Comparison of ENCODE assay signal across 16 cellular contexts in genomic region chr1:112937070-112937469, GRCh38. TPM values are rescaled to one million over a fixed set of nuclear protein-coding genes. Genes with fewer than 3 reads are reported as not detected.
DNase-seq lines count a peak whose midpoint lies in the region; ATAC-seq, FAIRE-seq and TF ChIP-seq lines count a peak whose summit lies in the region.
"Had no signal": no experiment of that assay in that cellular context is flagged by ENCODE, and none has a peak within 500 bp of the region (broad histone marks: within the 10 kb centered on the region; RNA-seq: fewer than 3 reads in every experiment).

No MANE protein-coding gene starts in this region.

- DNase-seq in Calu3 (no peak), HFFc6 (no peak), GM12878 (ENCODE audit: low read depth, low spot score) (no peak), mesendoderm (no peak), NCI-H226 (no peak), transverse colon (no peak)
- DNase-seq: activated CD4-positive, alpha-beta T cell treated with anti-CD3 and anti-CD28 coated beads, Interleukin-2, amount 50 U/mL, for 48 hours; CD8-positive, alpha-beta memory T cell; effector CD8-positive, alpha-beta T cell; naive thymus-derived CD4-positive, alpha-beta T cell; NCI-H2171 treated with DMSO at 0.1 percent for 48 hours; SHP77 treated with DMSO at 0.1 percent for 48 hours; stomach had no signal

- H2BK120ac ChIP-seq in mesendoderm (ENCODE audit: low read depth, low read length) = no peak overlapping the region

- no peak overlapping the region for H4K8ac ChIP-seq in mesendoderm (ENCODE audit: low read depth, low read length)

- no TSS peak for BruUV-seq in Calu3 (replicated peaks; lab: Mats Ljungman, UMichigan)
- no TSS peak for BruUV-seq in GM12878 (replicated peaks; lab: Mats Ljungman, UMichigan)

- H3K9ac ChIP-seq in GM12878 (ENCODE audit: control insufficient read depth, insufficient read depth, low read length) = no peak overlapping the region
- no peak overlapping the region for H3K9ac ChIP-seq in mesendoderm (ENCODE audit: low read length)

- H3K27me3 ChIP-seq in GM12878 (replicated peaks in 1 of 2; ENCODE audit: control insufficient read depth in 2 of 2, insufficient read depth in 2 of 2, low read length in 1 of 2) = no peaks in the 10 kb centered on the region
- no peaks in the 10 kb centered on the region for H3K27me3 ChIP-seq in mesendoderm (ENCODE audit: insufficient read depth, low read length, poor library complexity)
- no peaks in the 10 kb centered on the region for H3K27me3 ChIP-seq in transverse colon
- H3K27me3 ChIP-seq: stomach had no signal

- peaks cover 32% of the 10 kb centered on the region for H3K4me1 Mint-ChIP-seq in Calu3 (ENCODE audit: low read depth, unreplicated experiment)
- peaks cover 54% of the 10 kb centered on the region for H3K4me1 Mint-ChIP-seq in HFFc6 (ENCODE audit: low read depth)

- H3K9me3 ChIP-seq in GM12878 (replicated peaks; ENCODE audit: control insufficient read depth, insufficient read depth, low read length) (no peaks in the 10 kb centered on the region; the same call in 2 of the 3 replicates), transverse colon (no peaks in the 10 kb centered on the region)
- H3K9me3 ChIP-seq: stomach had no signal

- peak overlapping the region; percentile 61 for H3K27ac Mint-ChIP-seq in Calu3 (ENCODE audit: unreplicated experiment)
- H3K27ac Mint-ChIP-seq in HFFc6 = peak overlapping the region; percentile 82
- H3K27ac Mint-ChIP-seq: activated naive CD8-positive, alpha-beta T cell had no signal

- no peaks in the 10 kb centered on the region for H3K27me3 Mint-ChIP-seq in Calu3 (ENCODE audit: unreplicated experiment)
- no peaks in the 10 kb centered on the region for H3K27me3 Mint-ChIP-seq in HFFc6 (ENCODE audit: insufficient read depth)
- H3K27me3 Mint-ChIP-seq: activated naive CD8-positive, alpha-beta T cell; naive thymus-derived CD4-positive, alpha-beta T cell had no signal

- in situ Hi-C loops in GM12878 (cut with MboI) = no loop called here
- in situ Hi-C loops in transverse colon (cut with MboI; ENCODE audit: low pct_ligation_motif_present in 1 of 4, low pct_unique_long_range_greater_than_20kb in 1 of 4, low sequenced_read_pairs in 3 of 4) = no loop called here

- H3K9me3 Mint-ChIP-seq in Calu3 (ENCODE audit: low read depth, unreplicated experiment) (no peaks in the 10 kb centered on the region), HFFc6 (no peaks in the 10 kb centered on the region)
- H3K9me3 Mint-ChIP-seq: CD8-positive, alpha-beta memory T cell; naive thymus-derived CD4-positive, alpha-beta T cell had no signal

- H3K18ac ChIP-seq in mesendoderm (ENCODE audit: low read length) = no peak overlapping the region

- intact Hi-C loops in Calu3 (cut with micrococcal nuclease; ENCODE audit: unreplicated experiment) = loop anchor here (2.0 kb wide), 1 partner anchor 18 kb away; no protein-coding TSS in a partner anchor
- intact Hi-C loops in GM12878 (cut with micrococcal nuclease; ENCODE audit: unreplicated experiment) = no loop called here
- intact Hi-C loops in transverse colon (cut with DNase I; ENCODE audit: low total_unique reads) = no loop called here

- no peak for TF ChIP-seq EP300 in GM12878 (IDR thresholded peaks at IDR 0.05; ENCODE audit: borderline replicate concordance in 1 of 2, control insufficient read depth in 1 of 2, low read depth in 2 of 2, low read length in 2 of 2)
- TF ChIP-seq EP300 in transverse colon (IDR thresholded peaks at IDR 0.05; ENCODE audit: low read depth) = no peak

- H3K4me2 ChIP-seq in GM12878 (ENCODE audit: control insufficient read depth, insufficient read depth) (no peak overlapping the region; the same call in 1 of the 2 replicates), mesendoderm (ENCODE audit: low read length) (no peak overlapping the region)

- no peak overlapping the region for H3K4me3 ChIP-seq in GM12878
- H3K4me3 ChIP-seq in mesendoderm (ENCODE audit: low read length) = no peak overlapping the region
- H3K4me3 ChIP-seq in transverse colon = no peak overlapping the region
- H3K4me3 ChIP-seq: stomach had no signal

- H3K4me3 Mint-ChIP-seq in Calu3 (ENCODE audit: low read depth, unreplicated experiment) (no peak overlapping the region), HFFc6 (no peak overlapping the region)
- H3K4me3 Mint-ChIP-seq: activated naive CD8-positive, alpha-beta T cell; CD8-positive, alpha-beta memory T cell; naive thymus-derived CD4-positive, alpha-beta T cell had no signal

- peaks cover 53% of the 10 kb centered on the region for H3K79me2 ChIP-seq in GM12878 (ENCODE audit: control insufficient read depth, insufficient read depth, low read length)
- H3K79me2 ChIP-seq in mesendoderm (ENCODE audit: control insufficient read depth, insufficient read depth, low read length) = peaks cover 58% of the 10 kb centered on the region

- H3K27ac ChIP-seq in GM12878 (ENCODE audit: control insufficient read depth, insufficient read depth) (no peak overlapping the region), mesendoderm (ENCODE audit: low read depth, low read length) (no peak overlapping the region), transverse colon (peak overlapping the region in 2 of 4 donors; percentile 22 to 26)

- no peaks in the 10 kb centered on the region for H4K20me1 ChIP-seq in GM12878 (ENCODE audit: control insufficient read depth, insufficient read depth)

- TF ChIP-seq POLR2A in GM12878 (IDR thresholded peaks at IDR 0.05; ENCODE audit: low read depth, low read length) (no peak), transverse colon (IDR thresholded peaks at IDR 0.05) (no peak)

- SMC1A ChIA-PET in GM12878 (lab: Charles Lee; ENCODE audit: uncharacterized antibody, unreplicated experiment) = interaction anchor here (0.7 to 4.2 kb wide), 20 partner anchors 9 to 474 kb away, joined by 3 to 80 read pairs (median 4); partner anchors contain the start of genes LRIG2, PPM1J and SLC16A1

- H3K4ac ChIP-seq in mesendoderm (ENCODE audit: low read depth, low read length) = no peak overlapping the region

- H3K79me1 ChIP-seq in mesendoderm (ENCODE audit: low read length) = no peaks in the 10 kb centered on the region

- no peak overlapping the region for H4K5ac ChIP-seq in mesendoderm (ENCODE audit: low read length)

- no peak overlapping the region for H2BK5ac ChIP-seq in mesendoderm (ENCODE audit: low read length)

- TF ChIP-seq RAD21 in GM12878 (IDR thresholded peaks at IDR 0.05; ENCODE audit: insufficient read depth, low read depth, low read length) = no peak

- H3K4me1 ChIP-seq in GM12878 (ENCODE audit: control insufficient read depth, insufficient read depth, low read length) (0 out of 2 replicates have a peak, but pooled peaks cover 4% of the 10 kb centered on the region), mesendoderm (ENCODE audit: control insufficient read depth, low read depth, low read length) (no peaks in the 10 kb centered on the region), transverse colon (peaks cover 0 to 39% (median 15%) of the 10 kb centered on the region in 4 donors)

- H2BK15ac ChIP-seq in mesendoderm (replicated peaks; ENCODE audit: low read depth) = no peak overlapping the region

- H3K56ac ChIP-seq in mesendoderm (ENCODE audit: low read length) = peak overlapping the region; percentile 35

- peak; percentile 51 for ATAC-seq in GM12878
- ATAC-seq in GM21390 (IDR thresholded peaks at IDR 0.05; ENCODE audit: unreplicated experiment) = no peak
- no peak for ATAC-seq in HG03280 (IDR thresholded peaks at IDR 0.05; ENCODE audit: unreplicated experiment)
- ATAC-seq: naive thymus-derived CD4-positive, alpha-beta T cell had no signal

- no peak for FAIRE-seq in GM12878 (lab: Jason Lieb, UNC)

- H2AFZ ChIP-seq in GM12878 (ENCODE audit: control insufficient read depth, low read depth, low read length) = no peak overlapping the region

- H3K36me3 Mint-ChIP-seq in Calu3 (ENCODE audit: insufficient read depth, unreplicated experiment) = no peaks in the 10 kb centered on the region
- H3K36me3 Mint-ChIP-seq in HFFc6 (ENCODE audit: low read depth) = peaks cover 5% of the 10 kb centered on the region; the same call in 1 of the 2 replicates
- H3K36me3 Mint-ChIP-seq: CD8-positive, alpha-beta memory T cell had no signal

- H2AK5ac ChIP-seq in mesendoderm (ENCODE audit: low read length) = no peak overlapping the region

- CTCF ChIA-PET in Calu3 (lab: Charles Lee) (interaction anchor here (1.6 kb wide), 1 partner anchor 19 kb away, joined by 4 read pairs; the partner anchor contains the start of gene SLC16A1), GM12878 (lab: Yijun Ruan, JAX) (interaction anchor here (0.7 to 4.9 kb wide), 15 partner anchors 10 to 221 kb away, joined by 3 to 51 read pairs (median 5); partner anchors contain the start of genes LRIG2, PPM1J and SLC16A1)

- H3K23ac ChIP-seq in mesendoderm (ENCODE audit: low read length) = no peak overlapping the region

- RAD21 ChIA-PET in GM12878 (lab: Charles Lee; ENCODE audit: unreplicated experiment) = interaction anchor here (0.6 to 5.1 kb wide), 17 partner anchors 9 to 546 kb away, joined by 3 to 53 read pairs (median 3); partner anchors contain the start of genes LRIG2, PPM1J and SLC16A1

- POLR2A ChIA-PET in GM12878 (lab: Charles Lee) = interaction anchor here (0.5 to 2.5 kb wide), 9 partner anchors 12 to 105 kb away, joined by 3 to 25 read pairs (median 4); partner anchors contain the start of gene SLC16A1

- no peak for TF ChIP-seq CTCF in Calu3 (IDR thresholded peaks at IDR 0.05; ENCODE audit: unreplicated experiment)
- TF ChIP-seq CTCF in HFFc6 (IDR thresholded peaks at IDR 0.05) = no peak
- no peak for TF ChIP-seq CTCF in GM12878 (IDR thresholded peaks at IDR 0.05 in 2 of 3, conservative IDR thresholded peaks at IDR 0.05 in 1 of 3; ENCODE audit: control insufficient read depth in 2 of 3, extremely low read depth in 1 of 3, insufficient read depth in 1 of 3, low read depth in 3 of 3, low read length in 3 of 3)
- no peak for TF ChIP-seq CTCF in transverse colon (IDR thresholded peaks at IDR 0.05)

- peaks cover 0 to 2% of the 10 kb centered on the region in 2 experiments; a peak in 1 of 4 replicates for H3K36me3 ChIP-seq in GM12878 (ENCODE audit: control insufficient read depth in 2 of 2, insufficient read depth in 2 of 2, low read length in 1 of 2)
- no peaks in the 10 kb centered on the region for H3K36me3 ChIP-seq in mesendoderm (ENCODE audit: control insufficient read depth, insufficient read depth, low read length)
- no peaks in the 10 kb centered on the region for H3K36me3 ChIP-seq in transverse colon
- H3K36me3 ChIP-seq: stomach had no signal

- WGBS in GM12878 (ENCODE audit: insufficient coverage, insufficient replicate concordance, low lambda C conversion rate, missing lambda C conversion rate) = 43% methylated on average over 2 of the region's 2 CpGs
- no CpG with 5 or more reads among the region's 2 CpGs for WGBS in mesendoderm (ENCODE audit: extremely low coverage, insufficient coverage, low lambda C conversion rate)
- WGBS in transverse colon (ENCODE audit: low coverage in 1 of 2), 2 donors = 49 to 70% methylated on average over 2 of the region's 2 CpGs

RNA-seq across cellular contexts. Expression of gene SLC16A1, which starts 18.9 kb away (rescaled TPM):
- total RNA-seq in Calu3 (2022) (59.2 and 60.3 TPM in 2 replicates), GM12878 (2014; rRNA removed) (74.1 and 82.9 TPM in 2 replicates), GM12878 (2014; rRNA removed; fragmentation: Illumina TruSeq; extraction: Trizol) (64.7 and 64.9 TPM in 2 replicates), GM12878 (2021) (64.2 and 68.6 TPM in 2 replicates), transverse colon (100 to 1,000 TPM in 2 of 4 donors, 10 to 100 TPM in 2; 21.5 to 177 (median 109) TPM)
- total RNA-seq in HFFc6 (2021; fragmentation: NEBNext Ultra II Directional; extraction: Animal tissue kit (Norgen Biotek cat#: 25700)) = 10 to 100 TPM; 61.0 to 95.0 (median 69.4) TPM
- 99.7 and 106 TPM in 2 replicates for total RNA-seq in GM12878 (2013; cell fraction: nucleolus; rRNA removed)
- 25.0 TPM for polyA plus RNA-seq in GM12878 (2011; ENCODE audit: low read depth)
- polyA plus RNA-seq in GM12878 (2011; rRNA removed) (106 and 121 TPM in 2 replicates), GM12878 (2014; fragmentation: Illumina TruSeq; extraction: Trizol) (61.5 and 72.0 TPM in 2 replicates), GM12878 (2014; fragmentation: Nextera tagmentation; extraction: Ambion mirVana) (10 to 100 TPM; 40.1 to 45.2 TPM), GM12878 (2014; rRNA removed) (36.8 and 39.0 TPM in 2 replicates), GM12878 (2016; fragmentation: Nextera tagmentation; extraction: Ambion mirVana) (10 to 100 TPM; 66.9 to 73.5 TPM)
- 81.8 and 105 TPM in 2 replicates for polyA plus RNA-seq in GM12878 (2011; cell fraction: cytosol; rRNA removed)
- polyA plus RNA-seq in GM12878 (2011; cell fraction: nucleus; rRNA removed) = 27.1 and 33.8 TPM in 2 replicates
- 35.4 and 36.2 TPM in 2 replicates for polyA plus RNA-seq in GM12878 (2012)
- polyA minus RNA-seq in GM12878 (2011; rRNA and poly(A)+ RNA removed) = 204 and 235 TPM in 2 replicates
- polyA minus RNA-seq in GM12878 (2011; cell fraction: cytosol; rRNA and poly(A)+ RNA removed) = 48.8 and 64.1 TPM in 2 replicates
- polyA minus RNA-seq in GM12878 (2011; cell fraction: nucleus; rRNA and poly(A)+ RNA removed) = 31.1 and 54.0 TPM in 2 replicates
- polyA plus RNA-seq in mesendoderm (2013, experiment 1 of 2) = 201 TPM
- 198 TPM for polyA plus RNA-seq in mesendoderm (2013, experiment 2 of 2)
